ENCODE assay signal across 26 cellular contexts in genomic region chr19:34180273-34180672, GRCh38. TPM values are rescaled to one million over a fixed set of nuclear protein-coding genes. Genes with fewer than 3 reads are reported as not detected.
DNase-seq lines count a peak whose midpoint lies in the region; ATAC-seq, FAIRE-seq and TF ChIP-seq lines count a peak whose summit lies in the region.
"Had no signal": no experiment of that assay in that cellular context is flagged by ENCODE, and none has a peak within 500 bp of the region (broad histone marks: within the 10 kb centered on the region; RNA-seq: fewer than 3 reads in every experiment).

No MANE protein-coding gene starts in this region.

- FAIRE-seq in H54 (lab: Jason Lieb, UNC) = peak; percentile 6
- FAIRE-seq: GM12878 had no signal

- no peaks in the 10 kb centered on the region for H3K9me3 Mint-ChIP-seq in activated T-cell treated with anti-CD3 and anti-CD28 coated beads, Interleukin-2, amount 50 U/mL, for 24 hours
- no peaks in the 10 kb centered on the region for H3K9me3 Mint-ChIP-seq in activated T-cell treated with anti-CD3 and anti-CD28 coated beads, Interleukin-2, amount 50 U/mL, for 4 hours
- no peaks in the 10 kb centered on the region for H3K9me3 Mint-ChIP-seq in effector memory CD8-positive, alpha-beta T cell
- no peaks in the 10 kb centered on the region for H3K9me3 Mint-ChIP-seq in progenitor cell of endocrine pancreas (ENCODE audit: low read depth)
- H3K9me3 Mint-ChIP-seq: endodermal cell, GM23338 had no signal

- H3K4me3 Mint-ChIP-seq in activated T-cell treated with anti-CD3 and anti-CD28 coated beads, Interleukin-2, amount 50 U/mL, for 24 hours = no peak overlapping the region
- no peak overlapping the region for H3K4me3 Mint-ChIP-seq in activated T-cell treated with anti-CD3 and anti-CD28 coated beads, Interleukin-2, amount 50 U/mL, for 4 hours
- H3K4me3 Mint-ChIP-seq in effector memory CD8-positive, alpha-beta T cell = peak overlapping the region; percentile 4 to 95
- H3K4me3 Mint-ChIP-seq in progenitor cell of endocrine pancreas (ENCODE audit: low read depth) = no peak overlapping the region
- H3K4me3 Mint-ChIP-seq: endodermal cell, GM23338 had no signal

- peak overlapping the region; percentile 80 for H3K27ac Mint-ChIP-seq in activated T-cell treated with anti-CD3 and anti-CD28 coated beads, Interleukin-2, amount 50 U/mL, for 24 hours
- peak overlapping the region; percentile 13 to 57 for H3K27ac Mint-ChIP-seq in effector memory CD8-positive, alpha-beta T cell
- H3K27ac Mint-ChIP-seq in progenitor cell of endocrine pancreas = peak overlapping the region; percentile 44
- H3K27ac Mint-ChIP-seq: endodermal cell, GM23338 had no signal

- DNase-seq in activated T-cell treated with anti-CD3 and anti-CD28 coated beads, Interleukin-2, amount 50 U/mL, for 24 hours = no peak
- no peak for DNase-seq in activated T-cell treated with anti-CD3 and anti-CD28 coated beads, Interleukin-2, amount 50 U/mL, for 4 hours
- DNase-seq in H54 (ENCODE audit: insufficient read length, low spot score) (no peak), progenitor cell of endocrine pancreas (ENCODE audit: low spot score, unreplicated experiment) (no peak), NCI-H748 treated with DMSO at 0.1 percent for 48 hours (lab: John Stamatoyannopoulos, UW) (no peak)
- DNase-seq in effector memory CD8-positive, alpha-beta T cell = no peak
- DNase-seq: activated CD4-positive, alpha-beta T cell treated with anti-CD3 and anti-CD28 coated beads, Interleukin-2, amount 50 U/mL, for 4 hours; activated naive CD4-positive, alpha-beta T cell treated with anti-CD3 and anti-CD28 coated beads, Interleukin-2, amount 50 U/mL, for 16 hours; activated T-cell treated with anti-CD3 and anti-CD28 coated beads, Interleukin-2, amount 50 U/mL, for 1 hour; C1 segment of cervical spinal cord; DMS153; endodermal cell; left ventricle myocardium inferior; NCI-H1092 treated with DMSO at 0.1 percent for 48 hours; NCI-H2029 treated with DMSO at 0.1 percent for 48 hours; NCI-H345; nucleus accumbens; Peyer's patch; SJCRH30; spleen; stimulated activated CD4-positive, alpha-beta T cell treated with anti-CD3 and anti-CD28 coated beads, Interleukin-4, amount 100 ng/mL, for 24 hours; T-helper 2 cell had no signal

- TF ChIP-seq POLR2A in H54 (IDR thresholded peaks at IDR 0.05; ENCODE audit: low read depth, low read length) = no peak

- no peaks in the 10 kb centered on the region for H3K27me3 Mint-ChIP-seq in activated T-cell treated with anti-CD3 and anti-CD28 coated beads, Interleukin-2, amount 50 U/mL, for 24 hours
- no peaks in the 10 kb centered on the region for H3K27me3 Mint-ChIP-seq in activated T-cell treated with anti-CD3 and anti-CD28 coated beads, Interleukin-2, amount 50 U/mL, for 4 hours (ENCODE audit: low read depth)
- no peaks in the 10 kb centered on the region for H3K27me3 Mint-ChIP-seq in effector memory CD8-positive, alpha-beta T cell
- no peaks in the 10 kb centered on the region for H3K27me3 Mint-ChIP-seq in progenitor cell of endocrine pancreas

- no peak for TF ChIP-seq CTCF in progenitor cell of endocrine pancreas (IDR thresholded peaks at IDR 0.05; ENCODE audit: unreplicated experiment)

- ATAC-seq in activated T-cell treated with anti-CD3 and anti-CD28 coated beads, Interleukin-2, amount 50 U/mL, for 4 hours = no peak
- no peak for ATAC-seq in effector memory CD8-positive, alpha-beta T cell (replicated peaks)
- ATAC-seq in GM19023 (IDR thresholded peaks at IDR 0.05; ENCODE audit: unreplicated experiment) = no peak
- no peak for ATAC-seq in HG03469 (IDR thresholded peaks at IDR 0.05; ENCODE audit: unreplicated experiment)
- ATAC-seq: GM12878, GM23338 had no signal

- H3K36me3 Mint-ChIP-seq in activated T-cell treated with anti-CD3 and anti-CD28 coated beads, Interleukin-2, amount 50 U/mL, for 24 hours (ENCODE audit: low read depth) = peaks cover 81% of the 10 kb centered on the region
- peaks cover 29% of the 10 kb centered on the region for H3K36me3 Mint-ChIP-seq in activated T-cell treated with anti-CD3 and anti-CD28 coated beads, Interleukin-2, amount 50 U/mL, for 4 hours (ENCODE audit: insufficient read depth)
- H3K36me3 Mint-ChIP-seq in effector memory CD8-positive, alpha-beta T cell (ENCODE audit: insufficient read depth) = peaks cover 41% of the 10 kb centered on the region
- H3K36me3 Mint-ChIP-seq in progenitor cell of endocrine pancreas (ENCODE audit: insufficient read depth) = peaks cover 3% of the 10 kb centered on the region

- peaks cover 81% of the 10 kb centered on the region for H3K4me1 Mint-ChIP-seq in activated T-cell treated with anti-CD3 and anti-CD28 coated beads, Interleukin-2, amount 50 U/mL, for 24 hours (ENCODE audit: low read depth)
- H3K4me1 Mint-ChIP-seq in activated T-cell treated with anti-CD3 and anti-CD28 coated beads, Interleukin-2, amount 50 U/mL, for 4 hours (ENCODE audit: low read depth) = peaks cover 89% of the 10 kb centered on the region
- peaks cover 47 to 66% of the 10 kb centered on the region in 2 donors for H3K4me1 Mint-ChIP-seq in effector memory CD8-positive, alpha-beta T cell (ENCODE audit: low read depth in 2 of 2)
- peaks cover 53% of the 10 kb centered on the region for H3K4me1 Mint-ChIP-seq in progenitor cell of endocrine pancreas (ENCODE audit: low read depth)

RNA-seq across cellular contexts. Expression of gene LSM14A, which starts 8.0 kb away (rescaled TPM):
- total RNA-seq in activated T-cell treated with anti-CD3 and anti-CD28 coated beads, Interleukin-2, amount 50 U/mL, for 4 hours = 100 to 1,000 TPM; 126 to 134 (median 129) TPM
- total RNA-seq in progenitor cell of endocrine pancreas = 120 and 133 TPM in 2 replicates

Comparison
In these comparisons a context has a peak if more than half of its experiments do, and no peak if none do; other contexts are left out.
1. H3K4me3 Mint-ChIP-seq: peak in effector memory CD8-positive, alpha-beta T cell (2 of 2); none in activated T-cell treated with anti-CD3 and anti-CD28 coated beads, Interleukin-2, amount 50 U/mL, for 24 hours (single experiment), activated T-cell treated with anti-CD3 and anti-CD28 coated beads, Interleukin-2, amount 50 U/mL, for 4 hours (single experiment) and progenitor cell of endocrine pancreas (single experiment).
2. Peak in every context shown above with its lines, with median percentiles within 50 percentile points of each other: H3K27ac Mint-ChIP-seq.